In the genomic region with DNA sequence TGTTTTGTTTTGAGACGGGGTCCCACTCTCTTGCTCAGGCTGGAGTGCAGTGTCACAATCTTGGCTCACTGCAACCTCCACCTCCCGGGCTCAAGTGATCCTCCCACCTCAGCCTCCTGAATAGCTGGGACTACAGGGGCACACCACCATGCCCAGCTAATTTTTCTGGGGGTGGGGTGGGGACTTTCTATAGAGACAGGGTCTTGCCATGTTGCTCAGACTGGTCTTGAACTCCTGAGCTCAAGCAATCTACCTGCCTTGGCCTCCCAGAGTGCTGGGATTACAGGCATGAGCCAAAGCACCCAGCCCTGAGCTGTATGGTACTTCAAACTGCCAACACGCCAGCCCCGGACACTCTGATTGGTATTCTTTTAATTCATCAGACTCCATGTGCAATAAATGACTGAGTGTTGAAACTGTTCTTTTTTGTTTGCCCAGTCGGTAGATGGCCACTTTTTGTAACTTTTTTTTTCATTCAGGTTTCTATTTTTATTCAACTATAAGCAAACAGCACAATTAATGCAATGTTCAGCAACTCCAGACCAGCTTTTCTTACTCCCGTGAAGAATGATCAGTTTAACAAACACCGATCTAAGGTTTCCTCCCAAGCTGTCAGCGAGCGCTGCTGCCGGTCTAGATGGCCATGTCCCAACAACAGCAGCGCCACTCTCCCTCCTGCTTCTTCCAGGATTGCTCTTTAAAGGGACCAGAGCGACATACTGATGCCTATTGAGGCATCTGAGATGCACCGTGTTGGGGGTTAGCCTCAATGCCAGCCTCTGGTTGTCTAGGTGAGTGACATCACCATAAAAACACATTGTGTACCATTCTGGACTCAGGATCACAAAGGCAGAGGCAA, we compare ENCODE assay signal across 18 cellular contexts. TPM values are rescaled to one million over a fixed set of nuclear protein-coding genes. Genes with fewer than 3 reads are reported as not detected.
DNase-seq lines count a peak whose midpoint lies in the region; ATAC-seq and TF ChIP-seq lines count a peak whose summit lies in the region.
"Had no signal": no experiment of that assay in that cellular context is flagged by ENCODE, and none has a peak within 500 bp of the region (broad histone marks: within the 10 kb centered on the region; RNA-seq: fewer than 3 reads in every experiment).

No MANE protein-coding gene starts in this region.

- POLR2A ChIA-PET in IMR-90 (lab: Charles Lee; ENCODE audit: unreplicated experiment) = no interaction called here
- POLR2A ChIA-PET in PC-9 (lab: Charles Lee; ENCODE audit: unreplicated experiment) = no interaction called here

- H3K4me1 ChIP-seq in IMR-90 (ENCODE audit: control insufficient read depth, insufficient read depth, low read length) = no peaks in the 10 kb centered on the region
- peaks cover 5% of the 10 kb centered on the region for H3K4me1 ChIP-seq in mesenchymal stem cell (ENCODE audit: control insufficient read depth, insufficient read depth, low read depth, low read length)
- H3K4me1 ChIP-seq in tibial nerve = no peaks in the 10 kb centered on the region
- no peaks in the 10 kb centered on the region for H3K4me1 ChIP-seq in PC-9 (replicated peaks; ENCODE audit: insufficient read depth)
- H3K4me1 ChIP-seq: vagina had no signal

- H3K27ac ChIP-seq in C4-2B = peak overlapping the region; percentile 69
- H3K27ac ChIP-seq in IMR-90 (ENCODE audit: insufficient read depth, low read length) = no peak overlapping the region
- H3K27ac ChIP-seq in mesenchymal stem cell (ENCODE audit: low read length, poor library complexity, severe bottlenecking) = no peak overlapping the region
- H3K27ac ChIP-seq in tibial nerve = no peak overlapping the region
- H3K27ac ChIP-seq in PC-9 = no peak overlapping the region
- H3K27ac ChIP-seq: esophagus squamous epithelium, RWPE1, vagina had no signal

- H3K9me2 ChIP-seq in PC-9 (ENCODE audit: insufficient read depth) = no peaks in the 10 kb centered on the region

- no peak overlapping the region for H2BK12ac ChIP-seq in mesenchymal stem cell (ENCODE audit: low read length in 2 of 2)

- TF ChIP-seq POLR2A in IMR-90 (IDR thresholded peaks at IDR 0.05; ENCODE audit: low read depth, low read length) (no peak), tibial nerve (IDR thresholded peaks at IDR 0.05) (no peak)

- no peaks in the 10 kb centered on the region for H3K79me2 ChIP-seq in PC-9 (ENCODE audit: low read depth)

- ATAC-seq in IMR-90 (ENCODE audit: low read depth) = peak; percentile 56

- H3K9ac ChIP-seq in IMR-90 (ENCODE audit: low read depth, low read length) = no peak overlapping the region
- H3K9ac ChIP-seq in mesenchymal stem cell (ENCODE audit: low read length) = peak overlapping the region; percentile 17

- CTCF ChIA-PET in IMR-90 (lab: Yijun Ruan, JAX) (no interaction called here), PC-9 (lab: Charles Lee) (no interaction called here)

- H3K23ac ChIP-seq in IMR-90 (ENCODE audit: low read depth, low read length) (no peak overlapping the region; the same call in 1 of the 2 replicates), mesenchymal stem cell (ENCODE audit: low read length in 2 of 2) (no peak overlapping the region)

- no peak for DNase-seq in IMR-90
- peak; percentile 50 for DNase-seq in cerebellar cortex (ENCODE audit: low spot score)
- DNase-seq in mesenchymal stem cell = no peak
- no peak for DNase-seq in RKO (ENCODE audit: low spot score)
- no peak for DNase-seq in tibial nerve (ENCODE audit: low spot score in 2 of 2)
- DNase-seq in PC-9 = no peak
- DNase-seq in NCI-H446 treated with DMSO at 0.1 percent for 48 hours (lab: John Stamatoyannopoulos, UW) = no peak
- DNase-seq: activated CD4-positive, CD25-positive, alpha-beta regulatory T cell; activated gamma-delta T cell; esophagus squamous epithelium; hypothalamus; NCI-H1436 treated with DMSO at 0.1 percent for 48 hours; NCI-H774; stimulated activated CD4-positive, alpha-beta T cell treated with anti-CD3 and anti-CD28 coated beads, Interleukin-15, amount 100 ng/mL, for 24 hours; T-helper 1 cell had no signal

- H4K5ac ChIP-seq in IMR-90 (ENCODE audit: low read depth, low read length) = no peak overlapping the region

- H2BK120ac ChIP-seq in IMR-90 (ENCODE audit: low read depth, low read length) (no peak overlapping the region), mesenchymal stem cell (ENCODE audit: low read depth, low read length) (no peak overlapping the region)

- H3K4me3 ChIP-seq in IMR-90 (ENCODE audit: insufficient read depth, low read depth, low read length) (no peak overlapping the region), mesenchymal stem cell (ENCODE audit: insufficient read depth in 1 of 2, low read depth in 1 of 2, low read length in 2 of 2) (peak overlapping the region in 1 of 2 experiments; percentile 25), tibial nerve (no peak overlapping the region), PC-9 (no peak overlapping the region)
- H3K4me3 ChIP-seq: esophagus squamous epithelium, vagina had no signal

- no peak overlapping the region for H2AK9ac ChIP-seq in IMR-90 (replicated peaks; ENCODE audit: low read depth, low read length, poor library complexity)

- in situ Hi-C loops in IMR-90 (cut with MboI; ENCODE audit: low sequenced_read_pairs) = no loop called here

- H2AK5ac ChIP-seq in IMR-90 (ENCODE audit: low read depth, low read length) (peak overlapping the region; percentile 5; the same call in 1 of the 2 replicates), mesenchymal stem cell (ENCODE audit: low read length, severe bottlenecking) (no peak overlapping the region)

- peaks cover 10% of the 10 kb centered on the region; the same call in 1 of the 2 replicates for H3F3A ChIP-seq in PC-9 (ENCODE audit: insufficient read depth, low read depth)

- no peak overlapping the region for H2BK5ac ChIP-seq in IMR-90 (ENCODE audit: low read depth, low read length, poor library complexity, severe bottlenecking)
- no peak overlapping the region for H2BK5ac ChIP-seq in mesenchymal stem cell (ENCODE audit: low read depth, low read length, poor library complexity, severe bottlenecking)

- H3K18ac ChIP-seq in IMR-90 (ENCODE audit: low read depth, low read length) (no peak overlapping the region), mesenchymal stem cell (ENCODE audit: low read depth in 1 of 2, low read length in 2 of 2) (no peak overlapping the region)

- no peaks in the 10 kb centered on the region; the same call in 1 of the 2 replicates for H3K9me1 ChIP-seq in IMR-90 (ENCODE audit: insufficient read depth, low read length)

- 20% methylated on average over 1 of the region's 13 CpGs; no CpG with 5 or more reads in 1 of the 2 experiments for WGBS in IMR-90 (ENCODE audit: extremely low coverage in 2 of 2, insufficient read length in 1 of 2), 2 experiments
- WGBS in mesenchymal stem cell = 73% methylated on average over 11 of the region's 13 CpGs
- WGBS in tibial nerve, 2 donors = 26 to 39% methylated on average over 13 of the region's 13 CpGs

- dilution Hi-C loops in IMR-90 (cut with HindIII; ENCODE audit: low sequenced_read_pairs, unreplicated experiment) = no loop called here

- TF ChIP-seq CTCF in C4-2B (conservative IDR thresholded peaks at IDR 0.05) (no peak), IMR-90 (conservative IDR thresholded peaks at IDR 0.05; ENCODE audit: low read depth, low read length) (no peak), tibial nerve (IDR thresholded peaks at IDR 0.05) (no peak), PC-9 (conservative IDR thresholded peaks at IDR 0.05) (no peak)

- H4K20me1 ChIP-seq in IMR-90 (ENCODE audit: insufficient read depth, low read length) (no peaks in the 10 kb centered on the region), PC-9 (ENCODE audit: insufficient read depth) (0 out of 2 replicates have a peak, but pooled peaks cover 4% of the 10 kb centered on the region)

- H3K4ac ChIP-seq in IMR-90 (ENCODE audit: low read depth, low read length) (no peak overlapping the region), mesenchymal stem cell (ENCODE audit: low read depth in 1 of 2, low read length in 2 of 2) (no peak overlapping the region)

- no peak overlapping the region for H2BK20ac ChIP-seq in IMR-90 (ENCODE audit: low read depth, low read length)

- H2BK15ac ChIP-seq in IMR-90 (ENCODE audit: low read depth, low read length) = no peak overlapping the region
- no peak overlapping the region for H2BK15ac ChIP-seq in mesenchymal stem cell (ENCODE audit: low read depth, poor library complexity, severe bottlenecking)

- H3K36me3 ChIP-seq in IMR-90 (ENCODE audit: control insufficient read depth, insufficient read depth, low read length) = peaks cover 14% of the 10 kb centered on the region
- peaks cover 25 to 26% of the 10 kb centered on the region in 2 experiments for H3K36me3 ChIP-seq in mesenchymal stem cell (ENCODE audit: control insufficient read depth in 1 of 2, insufficient read depth in 2 of 2, low read depth in 1 of 2, low read length in 2 of 2)
- H3K36me3 ChIP-seq in tibial nerve = peaks cover 0 to 40% (median 0%) of the 10 kb centered on the region in 3 donors
- no peaks in the 10 kb centered on the region for H3K36me3 ChIP-seq in PC-9 (ENCODE audit: low read depth)

- H2AFZ ChIP-seq in IMR-90 (replicated peaks; ENCODE audit: low read length, poor library complexity) (no peak overlapping the region), mesenchymal stem cell (ENCODE audit: low read depth, low read length) (no peak overlapping the region), PC-9 (no peak overlapping the region)

- H3K4me2 ChIP-seq in IMR-90 (ENCODE audit: low read depth, low read length) (peak overlapping the region; percentile 8; the same call in 1 of the 2 replicates), mesenchymal stem cell (ENCODE audit: low read length, poor library complexity, severe bottlenecking) (no peak overlapping the region), PC-9 (no peak overlapping the region)

- BruUV-seq in IMR-90 (replicated peaks; lab: Mats Ljungman, UMichigan) (no TSS peak), PC-9 (replicated peaks; lab: Mats Ljungman, UMichigan) (no TSS peak)

- H4K8ac ChIP-seq in IMR-90 (ENCODE audit: low read depth in 2 of 2, low read length in 2 of 2) (no peak overlapping the region), mesenchymal stem cell (ENCODE audit: low read length) (no peak overlapping the region)

- TF ChIP-seq RAD21 in IMR-90 (IDR thresholded peaks at IDR 0.05; ENCODE audit: low read length) = no peak

- TF ChIP-seq EP300 in tibial nerve (IDR thresholded peaks at IDR 0.05) = no peak

- no peak overlapping the region for H3K56ac ChIP-seq in IMR-90 (ENCODE audit: extremely low read depth, insufficient read depth, low read length)

- H3K27me3 ChIP-seq in IMR-90 (ENCODE audit: control insufficient read depth, insufficient read depth, low read length) (peaks cover 6% of the 10 kb centered on the region), mesenchymal stem cell (ENCODE audit: control insufficient read depth in 1 of 2, insufficient read depth in 1 of 2, low read length in 2 of 2) (peaks cover 5 to 14% of the 10 kb centered on the region in 2 experiments), tibial nerve (no peaks in the 10 kb centered on the region), PC-9 (ENCODE audit: insufficient read depth, low read depth) (no peaks in the 10 kb centered on the region)
- H3K27me3 ChIP-seq: vagina had no signal

- no peak overlapping the region for H4K91ac ChIP-seq in IMR-90 (ENCODE audit: insufficient read depth, low read depth, low read length)
- H4K91ac ChIP-seq in mesenchymal stem cell (ENCODE audit: low read length) = no peak overlapping the region

- H3K14ac ChIP-seq in IMR-90 (replicated peaks; ENCODE audit: low read depth, low read length) (no peak overlapping the region), mesenchymal stem cell (ENCODE audit: low read length in 2 of 2) (no peak overlapping the region)

- intact Hi-C loops in IMR-90 (cut with micrococcal nuclease) = no loop called here
- intact Hi-C loops in PC-9 (cut with micrococcal nuclease; ENCODE audit: unreplicated experiment) = no loop called here

- H3K9me3 ChIP-seq in IMR-90 (ENCODE audit: control insufficient read depth, insufficient read depth, low read length) (no peaks in the 10 kb centered on the region), mesenchymal stem cell (ENCODE audit: control insufficient read depth, low read length) (no peaks in the 10 kb centered on the region), tibial nerve (no peaks in the 10 kb centered on the region), PC-9 (ENCODE audit: insufficient read depth, low read depth) (no peaks in the 10 kb centered on the region)
- H3K9me3 ChIP-seq: esophagus squamous epithelium, vagina had no signal

- H3K79me1 ChIP-seq in IMR-90 (ENCODE audit: low read depth in 1 of 2, low read length in 2 of 2) (no peaks in the 10 kb centered on the region), mesenchymal stem cell (replicated peaks; ENCODE audit: low read length, poor library complexity, severe bottlenecking) (peaks cover 2% of the 10 kb centered on the region)

RNA-seq across cellular contexts. Expression of gene TGOLN2, which starts 12.5 kb away (rescaled TPM):
- total RNA-seq in IMR-90 (2012; rRNA removed) (57.7 and 61.7 TPM in 2 replicates), tibial nerve (100 to 1,000 TPM in 3 of 4 donors, 10 to 100 TPM in 1; 96.9 to 128 (median 109) TPM), PC-9 (2021) (86.1 and 87.2 TPM in 2 replicates)
- 92.3 and 94.2 TPM in 2 replicates for polyA plus RNA-seq in IMR-90 (2012; rRNA removed)
- 65.8 and 82.6 TPM in 2 replicates for polyA plus RNA-seq in IMR-90 (2012; cell fraction: cytosol; rRNA removed)
- polyA plus RNA-seq in IMR-90 (2012; cell fraction: nucleus; rRNA removed; ENCODE audit: low replicate concordance) = 27.8 and 83.8 TPM in 2 replicates
- 124 TPM for polyA plus RNA-seq in mesenchymal stem cell (2013, experiment 1 of 2)
- 124 TPM for polyA plus RNA-seq in mesenchymal stem cell (2013, experiment 2 of 2)

RNA-seq across cellular contexts. Expression of gene RETSAT, which starts 14.1 kb away (rescaled TPM):
- 25.0 and 32.3 TPM in 2 replicates for total RNA-seq in IMR-90 (2012; rRNA removed)
- 22.8 and 25.6 TPM in 2 replicates for polyA plus RNA-seq in IMR-90 (2012; rRNA removed)
- 12.7 and 18.2 TPM in 2 replicates for polyA plus RNA-seq in IMR-90 (2012; cell fraction: cytosol; rRNA removed)
- 30.4 and 42.7 TPM in 2 replicates for polyA plus RNA-seq in IMR-90 (2012; cell fraction: nucleus; rRNA removed; ENCODE audit: low replicate concordance)
- polyA plus RNA-seq in mesenchymal stem cell (2013, experiment 1 of 2) = 33.6 TPM
- polyA plus RNA-seq in mesenchymal stem cell (2013, experiment 2 of 2) = 34.3 TPM
- total RNA-seq in tibial nerve = 100 to 1,000 TPM in 2 of 4 donors, 10 to 100 TPM in 2; 74.7 to 113 (median 97.5) TPM
- 52.1 and 57.8 TPM in 2 replicates for total RNA-seq in PC-9 (2021)

RNA-seq across cellular contexts. Expression of gene ELMOD3, which starts 14.3 kb away (rescaled TPM):
- total RNA-seq in IMR-90 (2012; rRNA removed) (10.8 and 13.1 TPM in 2 replicates), tibial nerve (10 to 100 TPM; 21.2 to 39.0 (median 35.4) TPM), PC-9 (2021) (16.4 and 18.1 TPM in 2 replicates)
- 19.2 and 20.7 TPM in 2 replicates for polyA plus RNA-seq in IMR-90 (2012; rRNA removed)
- polyA plus RNA-seq in IMR-90 (2012; cell fraction: cytosol; rRNA removed) = 6.6 and 7.8 TPM in 2 replicates
- 72.0 and 88.6 TPM in 2 replicates for polyA plus RNA-seq in IMR-90 (2012; cell fraction: nucleus; rRNA removed; ENCODE audit: low replicate concordance)
- polyA plus RNA-seq in mesenchymal stem cell (2013, experiment 1 of 2) = 7.1 TPM
- polyA plus RNA-seq in mesenchymal stem cell (2013, experiment 2 of 2) = 7.6 TPM
